1 cellular context compared by ENCODE assay signal in the genomic region with DNA sequence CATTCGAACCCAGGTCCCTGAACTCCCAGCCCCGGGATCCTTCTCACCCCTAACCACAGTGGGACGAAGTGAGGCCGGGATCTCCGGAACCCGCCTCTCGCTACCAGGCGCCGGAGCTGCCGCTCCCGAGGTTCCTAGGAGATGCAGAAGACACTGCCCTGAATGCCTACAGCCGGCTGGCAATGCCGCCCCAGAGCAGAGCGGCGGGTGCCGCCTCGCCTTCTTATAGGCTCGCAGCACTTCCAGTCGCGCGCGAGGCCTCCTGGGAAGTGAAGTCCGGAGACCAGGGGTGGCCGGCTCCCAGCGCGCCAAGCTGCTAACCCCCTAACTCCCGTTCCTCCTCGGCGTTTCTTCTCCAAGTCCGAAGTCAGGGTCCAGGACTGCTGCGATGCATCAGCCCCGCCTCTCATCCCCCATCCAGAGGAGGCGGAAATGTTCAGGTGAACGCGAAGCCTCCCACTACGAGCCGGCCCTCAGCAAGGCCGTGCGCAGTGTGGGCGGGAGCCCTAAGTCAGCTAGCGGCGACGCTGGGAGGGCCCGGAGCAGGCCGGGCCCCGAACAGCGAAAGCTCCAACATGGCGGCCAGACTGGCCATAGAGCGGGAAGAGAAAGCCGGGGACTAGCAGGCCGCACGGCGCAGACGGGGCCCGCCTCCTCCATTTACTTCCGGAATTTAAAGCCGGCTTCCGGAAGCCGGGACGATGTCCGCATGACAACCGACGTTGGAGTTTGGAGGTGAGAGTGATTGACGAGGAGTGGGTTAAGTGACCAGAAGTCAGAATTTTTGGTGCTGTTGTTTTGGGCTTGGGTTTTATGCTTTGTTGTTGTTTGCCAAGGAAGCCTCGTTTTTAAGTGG.
A peak's percentile ranks its signal among the peaks of the same experiment; 100 is the strongest.
TF ChIP-seq lines count a peak whose summit lies in the region.

A gene with protein sequence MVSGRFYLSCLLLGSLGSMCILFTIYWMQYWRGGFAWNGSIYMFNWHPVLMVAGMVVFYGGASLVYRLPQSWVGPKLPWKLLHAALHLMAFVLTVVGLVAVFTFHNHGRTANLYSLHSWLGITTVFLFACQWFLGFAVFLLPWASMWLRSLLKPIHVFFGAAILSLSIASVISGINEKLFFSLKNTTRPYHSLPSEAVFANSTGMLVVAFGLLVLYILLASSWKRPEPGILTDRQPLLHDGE (minus strand): TSS at position 197 of the 856 bp plus-strand sequence. CDS start 5,169 bp downstream, outside the sequence.
Gene TMEM138, plus strand, starts transcription at position 689 of the 856 bp plus-strand sequence. CDS start 2,017 bp downstream, outside the sequence.

TF ChIP-seq in endothelial cell of umbilical vein, 7 proteins besides CTCF, POLR2A, EP300 and RAD21:
- TF ChIP-seq MAX (IDR thresholded peaks at IDR 0.05; ENCODE audit: insufficient read depth, insufficient read length): peak; percentile 3
- peak; percentile 98 for TF ChIP-seq POLR2AphosphoS5 (IDR thresholded peaks at IDR 0.05; ENCODE audit: insufficient read depth, low read depth, low read length)
- no peak for TF ChIP-seq MYC (IDR thresholded peaks at IDR 0.05; ENCODE audit: low read depth, low read length)
- no peak for TF ChIP-seq GATA2 (IDR thresholded peaks at IDR 0.05; ENCODE audit: insufficient read depth, insufficient read length, low read depth, low read length)
- no peak for TF ChIP-seq EZH2 (IDR thresholded peaks at IDR 0.05; ENCODE audit: borderline replicate concordance, low read depth, low read length, severe bottlenecking)
- TF ChIP-seq FOS (IDR thresholded peaks at IDR 0.05; ENCODE audit: borderline replicate concordance, insufficient read depth, low read length): no peak
- TF ChIP-seq JUN (IDR thresholded peaks at IDR 0.05; ENCODE audit: borderline replicate concordance, insufficient read depth, insufficient read length, low read depth): no peak
